Comparison of ENCODE assay signal across 9 cellular contexts in the genomic region with DNA sequence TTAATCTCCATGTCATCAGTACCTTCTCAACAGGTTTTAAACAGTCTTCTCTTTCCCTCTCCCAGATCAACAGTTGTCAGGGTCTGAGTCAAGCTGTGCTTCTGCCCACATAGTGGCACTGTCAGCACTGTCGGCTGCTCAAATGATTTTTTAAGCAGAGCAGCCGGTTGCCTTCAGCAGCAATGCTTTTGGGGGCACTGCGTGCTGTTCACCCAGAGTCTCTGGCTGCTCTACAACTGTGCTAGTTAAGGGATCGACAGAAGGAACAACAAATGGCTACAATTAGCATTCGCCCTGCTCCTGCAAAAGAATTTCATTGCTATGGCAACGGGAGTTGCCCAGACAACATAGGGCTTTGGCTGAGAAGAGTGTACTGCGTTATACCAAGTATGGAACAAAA.
DNase-seq lines count a peak whose midpoint lies in the region; ATAC-seq and TF ChIP-seq lines count a peak whose summit lies in the region.
"Had no signal": no experiment of that assay in that cellular context is flagged by ENCODE, and none has a peak within 500 bp of the region (broad histone marks: within the 10 kb centered on the region; RNA-seq: fewer than 3 reads in every experiment).

No MANE protein-coding gene starts in this region.

- H3K36me3 ChIP-seq in neural progenitor cell (no peaks in the 10 kb centered on the region), OCI-LY7 (ENCODE audit: insufficient read depth, low read length) (no peaks in the 10 kb centered on the region)

- peak overlapping the region; percentile 80 for H3K4me3 Mint-ChIP-seq in neural progenitor cell
- no peak overlapping the region for H3K4me3 Mint-ChIP-seq in activated CD8-positive, alpha-beta memory T cell treated with anti-CD3 and anti-CD28 coated beads, Interleukin-2, amount 10 ng/mL, durations not matched to agents 7 days and 5 days

- POLR2A ChIA-PET in OCI-LY7 (lab: Charles Lee) = no interaction called here

- no peaks in the 10 kb centered on the region for H3K9me3 Mint-ChIP-seq in neural progenitor cell
- H3K9me3 Mint-ChIP-seq in activated naive CD4-positive, alpha-beta T cell treated with anti-CD3 and anti-CD28 coated beads, Interleukin-2, amount 50 U/mL, for 72 hours = no peaks in the 10 kb centered on the region
- H3K9me3 Mint-ChIP-seq in activated CD8-positive, alpha-beta memory T cell treated with anti-CD3 and anti-CD28 coated beads, Interleukin-2, amount 10 ng/mL, durations not matched to agents 7 days and 5 days (ENCODE audit: low read depth) = no peaks in the 10 kb centered on the region

- TF ChIP-seq CTCF in fibroblast of pulmonary artery (IDR thresholded peaks at IDR 0.05; ENCODE audit: low read length, missing control alignments) (no peak), neural progenitor cell (IDR thresholded peaks at IDR 0.05) (no peak), OCI-LY7 (conservative IDR thresholded peaks at IDR 0.05; ENCODE audit: low read length) (no peak)

- no peak overlapping the region for H2AFZ ChIP-seq in neural progenitor cell (replicated peaks)
- H2AFZ ChIP-seq in OCI-LY7 (ENCODE audit: low read length) = no peak overlapping the region

- no peak overlapping the region for H3K4me3 ChIP-seq in fibroblast of pulmonary artery (replicated peaks; ENCODE audit: low read depth, low read length)
- H3K4me3 ChIP-seq in neural progenitor cell = peak overlapping the region; percentile 29
- no peak overlapping the region for H3K4me3 ChIP-seq in OCI-LY7 (ENCODE audit: low read depth, low read length, poor library complexity, severe bottlenecking)

- peaks cover 34% of the 10 kb centered on the region for H3K4me1 Mint-ChIP-seq in neural progenitor cell
- no peaks in the 10 kb centered on the region for H3K4me1 Mint-ChIP-seq in activated CD8-positive, alpha-beta memory T cell treated with anti-CD3 and anti-CD28 coated beads, Interleukin-2, amount 10 ng/mL, durations not matched to agents 7 days and 5 days

- H3K79me2 ChIP-seq in neural progenitor cell (ENCODE audit: low read depth) (no peaks in the 10 kb centered on the region), OCI-LY7 (ENCODE audit: insufficient read depth, low read depth, low read length) (no peaks in the 10 kb centered on the region)

- no TSS peak for BruUV-seq in OCI-LY7 (replicated peaks; lab: Mats Ljungman, UMichigan)

- CTCF ChIA-PET in activated CD8-positive, alpha-beta memory T cell treated with anti-CD3 and anti-CD28 coated beads, Interleukin-2, amount 10 ng/mL, durations not matched to agents 7 days and 5 days (lab: Charles Lee) = no interaction called here
- CTCF ChIA-PET in OCI-LY7 (lab: Charles Lee; ENCODE audit: unreplicated experiment) = no interaction called here

- DNase-seq in DMS 273 treated with DMSO at 0.1 percent for 48 hours (lab: John Stamatoyannopoulos, UW) (peak; percentile 69), RPMI7951 (ENCODE audit: low read depth) (peak; percentile 46), fibroblast of pulmonary artery (ENCODE audit: low read depth) (peak; percentile 67), neural progenitor cell (ENCODE audit: low spot score) (peak; percentile 90), OCI-LY7 (ENCODE audit: low spot score) (no peak), RPMI8226 (no peak)
- no peak for DNase-seq in activated naive CD4-positive, alpha-beta T cell treated with anti-CD3 and anti-CD28 coated beads, Interleukin-2, amount 50 U/mL, for 72 hours (ENCODE audit: low spot score in 2 of 2)
- no peak for DNase-seq in activated CD8-positive, alpha-beta memory T cell treated with anti-CD3 and anti-CD28 coated beads, Interleukin-2, amount 10 ng/mL, durations not matched to agents 7 days and 5 days
- DNase-seq: stimulated activated CD4-positive, alpha-beta T cell treated with anti-CD3 and anti-CD28 coated beads, Interleukin-4, amount 100 ng/mL, for 24 hours had no signal

- H3K27me3 Mint-ChIP-seq in neural progenitor cell (ENCODE audit: insufficient read depth, low read depth) = peaks cover 2% of the 10 kb centered on the region
- no peaks in the 10 kb centered on the region for H3K27me3 Mint-ChIP-seq in activated CD8-positive, alpha-beta memory T cell treated with anti-CD3 and anti-CD28 coated beads, Interleukin-2, amount 10 ng/mL, durations not matched to agents 7 days and 5 days

- H3K4me2 ChIP-seq in neural progenitor cell (peak overlapping the region; percentile 74), OCI-LY7 (ENCODE audit: low read length) (no peak overlapping the region)

- peak overlapping the region; percentile 60 for H3K27ac ChIP-seq in neural progenitor cell
- H3K27ac ChIP-seq in OCI-LY7 (ENCODE audit: low read depth, low read length, poor library complexity, severe bottlenecking) = no peak overlapping the region

- H3K9me2 ChIP-seq in OCI-LY7 (ENCODE audit: insufficient read depth, low read length) = no peaks in the 10 kb centered on the region

- H3K27me3 ChIP-seq in neural progenitor cell = no peaks in the 10 kb centered on the region

- peaks cover 13% of the 10 kb centered on the region for H3F3A ChIP-seq in neural progenitor cell (ENCODE audit: low read depth)

- H3K27ac Mint-ChIP-seq in neural progenitor cell = peak overlapping the region; percentile 98
- no peak overlapping the region for H3K27ac Mint-ChIP-seq in activated naive CD4-positive, alpha-beta T cell treated with anti-CD3 and anti-CD28 coated beads, Interleukin-2, amount 50 U/mL, for 72 hours
- no peak overlapping the region for H3K27ac Mint-ChIP-seq in activated CD8-positive, alpha-beta memory T cell treated with anti-CD3 and anti-CD28 coated beads, Interleukin-2, amount 10 ng/mL, durations not matched to agents 7 days and 5 days

- intact Hi-C loops in OCI-LY7 (cut with micrococcal nuclease; ENCODE audit: unreplicated experiment) = loop anchor here (10.0 kb wide), 1 partner anchor 64 kb away; no protein-coding TSS in a partner anchor

- no peak for ATAC-seq in activated naive CD4-positive, alpha-beta T cell treated with anti-CD3 and anti-CD28 coated beads, Interleukin-2, amount 50 U/mL, for 72 hours
- no peak for ATAC-seq in activated CD8-positive, alpha-beta memory T cell treated with anti-CD3 and anti-CD28 coated beads, Interleukin-2, amount 10 ng/mL, durations not matched to agents 7 days and 5 days

- no peaks in the 10 kb centered on the region for H3K9me3 ChIP-seq in neural progenitor cell (ENCODE audit: low read depth)
- H3K9me3 ChIP-seq in OCI-LY7 (ENCODE audit: low read length) = no peaks in the 10 kb centered on the region

- H3K9ac ChIP-seq in neural progenitor cell = no peak overlapping the region

- no peaks in the 10 kb centered on the region for H3K36me3 Mint-ChIP-seq in neural progenitor cell
- H3K36me3 Mint-ChIP-seq in activated naive CD4-positive, alpha-beta T cell treated with anti-CD3 and anti-CD28 coated beads, Interleukin-2, amount 50 U/mL, for 72 hours = no peaks in the 10 kb centered on the region
- peaks cover 1% of the 10 kb centered on the region for H3K36me3 Mint-ChIP-seq in activated CD8-positive, alpha-beta memory T cell treated with anti-CD3 and anti-CD28 coated beads, Interleukin-2, amount 10 ng/mL, durations not matched to agents 7 days and 5 days

- H4K20me1 ChIP-seq in neural progenitor cell (ENCODE audit: low read depth) = no peaks in the 10 kb centered on the region
- H4K20me1 ChIP-seq in OCI-LY7 (ENCODE audit: insufficient read depth, low read length) = no peaks in the 10 kb centered on the region

- H3K4me1 ChIP-seq in neural progenitor cell = peaks cover 25% of the 10 kb centered on the region
- no peaks in the 10 kb centered on the region for H3K4me1 ChIP-seq in OCI-LY7 (ENCODE audit: insufficient read depth, low read length, poor library complexity, severe bottlenecking)

Comparison
In these comparisons a context has a peak if more than half of its experiments do, and no peak if none do; other contexts are left out.
1. DNase-seq: peak in DMS 273 treated with DMSO at 0.1 percent for 48 hours (single experiment), RPMI7951 (single experiment), fibroblast of pulmonary artery (single experiment) and neural progenitor cell (single experiment); none in activated naive CD4-positive, alpha-beta T cell treated with anti-CD3 and anti-CD28 coated beads, Interleukin-2, amount 50 U/mL, for 72 hours (0 of 2), activated CD8-positive, alpha-beta memory T cell treated with anti-CD3 and anti-CD28 coated beads, Interleukin-2, amount 10 ng/mL, durations not matched to agents 7 days and 5 days (single experiment), OCI-LY7 (single experiment) and RPMI8226 (single experiment).